Comparison of ENCODE assay signal across 35 cellular contexts in the genomic region with DNA sequence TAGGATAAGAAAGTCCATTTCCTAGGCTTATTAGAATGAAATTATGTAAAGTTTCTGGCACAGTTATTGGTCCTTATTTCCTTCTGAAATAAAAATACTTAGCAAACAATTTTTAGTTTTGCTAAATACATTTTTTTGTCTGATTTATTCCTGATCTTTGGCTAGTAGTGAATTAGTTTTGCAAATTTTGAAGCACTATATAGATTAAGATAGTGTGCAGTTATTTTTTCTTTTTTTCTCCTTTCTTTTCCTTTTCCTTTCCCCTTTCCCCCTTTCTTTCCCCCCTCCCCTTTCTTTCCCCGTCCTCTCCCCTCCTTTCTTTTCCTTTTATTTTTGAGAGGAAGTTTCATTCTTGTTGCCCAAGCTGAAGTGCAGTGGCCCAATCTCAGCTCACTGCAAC.
"Had no signal": no experiment of that assay in that cellular context is flagged by ENCODE, and none has a peak within 500 bp of the region (broad histone marks: within the 10 kb centered on the region; RNA-seq: fewer than 3 reads in every experiment).

No MANE protein-coding gene starts in this region.

- H3K4me3 ChIP-seq: adrenal gland, body of pancreas, cardiac muscle cell, coronary artery, dorsolateral prefrontal cortex, esophagus muscularis mucosa, gastrocnemius medialis, heart left ventricle had no signal

- H3K9me3 ChIP-seq: adrenal gland, esophagus muscularis mucosa, gastrocnemius medialis, heart left ventricle had no signal

- H3K27ac Mint-ChIP-seq: activated CD4-positive, alpha-beta memory T cell treated with anti-CD3 and anti-CD28 coated beads, Interleukin-2, amount 10 ng/mL, durations not matched to agents 7 days and 5 days; activated CD4-positive, alpha-beta T cell treated with anti-CD3 and anti-CD28 coated beads, Interleukin-2, amount 10 ng/mL, durations not matched to agents 7 days and 5 days; activated naive CD4-positive, alpha-beta T cell treated with anti-CD3 and anti-CD28 coated beads for 36 hours; activated naive CD4-positive, alpha-beta T cell treated with anti-CD3 and anti-CD28 coated beads, Interleukin-2, amount 50 U/mL, for 24 hours; activated naive CD8-positive, alpha-beta T cell treated with anti-CD3 and anti-CD28 coated beads for 36 hours; activated naive CD8-positive, alpha-beta T cell treated with anti-CD3 and anti-CD28 coated beads, Interleukin-2, amount 50 U/mL, for 24 hours; activated T-helper 1 cell treated with anti-CD3 and anti-CD28 coated beads, Interleukin-12 subunit alpha, Interleukin-12 subunit beta, Interleukin-2, Interleukin-4 antibody, amounts not matched to agents 30 ng/mL and 10 ng/mL and 1 ng/mL, durations not matched to agents 14 hours and 24 hours and 36 hours; activated T-helper 2 cell treated with anti-CD3 and anti-CD28 coated beads, Interferon-gamma antibody, Interleukin-2, Interleukin-4, amounts not matched to agents 10 μg/mL and 5 μg/mL and 100 μg/mL, durations not matched to agents 14 hours and 24 hours and 36 hours; dendritic cell treated with granulocyte-macrophage colony-stimulating factor and Interleukin-4, amounts not matched to agents 40 ng/mL and 50 ng/mL, for 4 days; WTC11 had no signal

- H3K27me3 ChIP-seq: adrenal gland, body of pancreas, cardiac muscle cell, dorsolateral prefrontal cortex, esophagus muscularis mucosa, foreskin keratinocyte, gastrocnemius medialis, heart left ventricle had no signal

- H3K9me3 Mint-ChIP-seq: activated CD4-positive, alpha-beta memory T cell treated with anti-CD3 and anti-CD28 coated beads, Interleukin-2, amount 10 ng/mL, durations not matched to agents 7 days and 5 days; activated CD4-positive, alpha-beta T cell treated with anti-CD3 and anti-CD28 coated beads, Interleukin-2, amount 10 ng/mL, durations not matched to agents 7 days and 5 days; activated naive CD4-positive, alpha-beta T cell treated with anti-CD3 and anti-CD28 coated beads for 36 hours; activated naive CD4-positive, alpha-beta T cell treated with anti-CD3 and anti-CD28 coated beads, Interleukin-2, amount 50 U/mL, for 24 hours; activated naive CD8-positive, alpha-beta T cell treated with anti-CD3 and anti-CD28 coated beads for 36 hours; activated naive CD8-positive, alpha-beta T cell treated with anti-CD3 and anti-CD28 coated beads, Interleukin-2, amount 50 U/mL, for 24 hours; activated T-cell treated with anti-CD3 and anti-CD28 coated beads, Interleukin-2, amount 50 U/mL, for 4 hours; activated T-helper 1 cell treated with anti-CD3 and anti-CD28 coated beads, Interleukin-12 subunit alpha, Interleukin-12 subunit beta, Interleukin-2, Interleukin-4 antibody, amounts not matched to agents 30 ng/mL and 10 ng/mL and 1 ng/mL, durations not matched to agents 14 hours and 24 hours and 36 hours; activated T-helper 2 cell treated with anti-CD3 and anti-CD28 coated beads, Interferon-gamma antibody, Interleukin-2, Interleukin-4, amounts not matched to agents 10 μg/mL and 5 μg/mL and 100 μg/mL, durations not matched to agents 14 hours and 24 hours and 36 hours; dendritic cell treated with granulocyte-macrophage colony-stimulating factor and Interleukin-4, amounts not matched to agents 40 ng/mL and 50 ng/mL, for 4 days; WTC11 had no signal

- H3K4me3 Mint-ChIP-seq: activated CD4-positive, alpha-beta memory T cell treated with anti-CD3 and anti-CD28 coated beads, Interleukin-2, amount 10 ng/mL, durations not matched to agents 7 days and 5 days; activated CD4-positive, alpha-beta T cell treated with anti-CD3 and anti-CD28 coated beads, Interleukin-2, amount 10 ng/mL, durations not matched to agents 7 days and 5 days; activated naive CD4-positive, alpha-beta T cell treated with anti-CD3 and anti-CD28 coated beads for 36 hours; activated naive CD4-positive, alpha-beta T cell treated with anti-CD3 and anti-CD28 coated beads, Interleukin-2, amount 50 U/mL, for 24 hours; activated naive CD8-positive, alpha-beta T cell treated with anti-CD3 and anti-CD28 coated beads for 36 hours; activated naive CD8-positive, alpha-beta T cell treated with anti-CD3 and anti-CD28 coated beads, Interleukin-2, amount 50 U/mL, for 24 hours; activated T-cell treated with anti-CD3 and anti-CD28 coated beads, Interleukin-2, amount 50 U/mL, for 4 hours; activated T-helper 1 cell treated with anti-CD3 and anti-CD28 coated beads, Interleukin-12 subunit alpha, Interleukin-12 subunit beta, Interleukin-2, Interleukin-4 antibody, amounts not matched to agents 30 ng/mL and 10 ng/mL and 1 ng/mL, durations not matched to agents 14 hours and 24 hours and 36 hours; dendritic cell treated with granulocyte-macrophage colony-stimulating factor and Interleukin-4, amounts not matched to agents 40 ng/mL and 50 ng/mL, for 4 days; WTC11 had no signal

- DNase-seq: activated CD4-positive, alpha-beta memory T cell treated with anti-CD3 and anti-CD28 coated beads, Interleukin-2, amount 10 ng/mL, durations not matched to agents 7 days and 5 days; activated CD4-positive, alpha-beta T cell treated with anti-CD3 and anti-CD28 coated beads for 1 hour; activated CD4-positive, alpha-beta T cell treated with anti-CD3 and anti-CD28 coated beads for 4 hours; activated CD4-positive, alpha-beta T cell treated with anti-CD3 and anti-CD28 coated beads, Interleukin-2, amount 10 ng/mL, durations not matched to agents 7 days and 5 days; activated CD4-positive, alpha-beta T cell treated with anti-CD3 and anti-CD28 coated beads, Interleukin-2, amount 50 U/mL, for 4 hours; activated CD8-positive, alpha-beta memory T cell treated with anti-CD3 and anti-CD28 coated beads, Interleukin-2, amount 50 U/mL, for 48 hours; activated effector memory CD4-positive, alpha-beta T cell treated with anti-CD3 and anti-CD28 coated beads, Interleukin-2, amount 50 U/mL, for 16 hours; activated naive CD4-positive, alpha-beta T cell treated with anti-CD3 and anti-CD28 coated beads for 36 hours; activated naive CD8-positive, alpha-beta T cell treated with anti-CD3 and anti-CD28 coated beads for 36 hours; activated naive CD8-positive, alpha-beta T cell treated with anti-CD3 and anti-CD28 coated beads, Interleukin-2, amount 50 U/mL, for 24 hours; activated T-cell treated with anti-CD3 and anti-CD28 coated beads for 4 hours; activated T-cell treated with anti-CD3 and anti-CD28 coated beads, Interleukin-2, amount 50 U/mL, for 4 hours; adrenal gland; amygdala; aorta; body of pancreas; central memory CD4-positive, alpha-beta T cell; dorsolateral prefrontal cortex; effector memory CD4-positive, alpha-beta T cell; erythroblast; foreskin keratinocyte; gastrocnemius medialis; glutamatergic neuron; heart left ventricle; T-helper 1 cell; T-helper 2 cell had no signal

- ATAC-seq: activated naive CD8-positive, alpha-beta T cell treated with anti-CD3 and anti-CD28 coated beads, Interleukin-2, amount 50 U/mL, for 24 hours; activated T-cell treated with anti-CD3 and anti-CD28 coated beads, Interleukin-2, amount 50 U/mL, for 4 hours; body of pancreas; foreskin keratinocyte; gastrocnemius medialis; heart left ventricle; WTC11 had no signal

- H3K27ac ChIP-seq: adrenal gland, body of pancreas, cardiac muscle cell, coronary artery, dorsolateral prefrontal cortex, esophagus muscularis mucosa, foreskin keratinocyte, gastrocnemius medialis, heart left ventricle, VCaP had no signal

- H3K27me3 Mint-ChIP-seq: activated CD4-positive, alpha-beta memory T cell treated with anti-CD3 and anti-CD28 coated beads, Interleukin-2, amount 10 ng/mL, durations not matched to agents 7 days and 5 days; activated CD4-positive, alpha-beta T cell treated with anti-CD3 and anti-CD28 coated beads, Interleukin-2, amount 10 ng/mL, durations not matched to agents 7 days and 5 days; activated naive CD4-positive, alpha-beta T cell treated with anti-CD3 and anti-CD28 coated beads, Interleukin-2, amount 50 U/mL, for 24 hours; activated naive CD8-positive, alpha-beta T cell treated with anti-CD3 and anti-CD28 coated beads for 36 hours; activated naive CD8-positive, alpha-beta T cell treated with anti-CD3 and anti-CD28 coated beads, Interleukin-2, amount 50 U/mL, for 24 hours; dendritic cell treated with granulocyte-macrophage colony-stimulating factor and Interleukin-4, amounts not matched to agents 40 ng/mL and 50 ng/mL, for 4 days had no signal
